Comparison of ENCODE assay signal across 8 cellular contexts in genomic region chr11:93197383-93198220, GRCh38. TPM values are rescaled to one million over a fixed set of nuclear protein-coding genes. Genes with fewer than 3 reads are reported as not detected.
DNase-seq lines count a peak whose midpoint lies in the region; ATAC-seq and TF ChIP-seq lines count a peak whose summit lies in the region.

Gene SLC36A4 (minus strand): TSS chr11:93197991. CDS start chr11:93197832, 159 bp downstream.

- ATAC-seq in GM19328 (IDR thresholded peaks at IDR 0.05; ENCODE audit: unreplicated experiment): peak; percentile 86
- ATAC-seq in HG03469 (IDR thresholded peaks at IDR 0.05; ENCODE audit: unreplicated experiment): peak; percentile 79
- ATAC-seq in right lobe of liver: peak; percentile 94 to 97 (median 97)

- H3K36me3 ChIP-seq in BLaER1: no peaks in the 10 kb centered on the region
- no peaks in the 10 kb centered on the region for H3K36me3 ChIP-seq in right lobe of liver

- H3K4me3 ChIP-seq in BLaER1: peak within 1 kb of the TSS; percentile 89
- peak within 1 kb of the TSS; percentile 57 to 97 (median 84) for H3K4me3 ChIP-seq in dorsolateral prefrontal cortex
- peak within 1 kb of the TSS; percentile 73 to 86 (median 84) for H3K4me3 ChIP-seq in right lobe of liver

- POLR2A ChIA-PET in activated CD4-positive, alpha-beta memory T cell treated with anti-CD3 and anti-CD28 coated beads for 36 hours (lab: Charles Lee): interaction anchor here (0.9 to 3.1 kb wide), 4 partner anchors 9 to 586 kb away, joined by 4 to 13 read pairs (median 6); partner anchors contain the start of genes C11orf54, CEP295, MED17 and TAF1D

- H3K27me3 ChIP-seq in BLaER1: no peaks in the 10 kb centered on the region
- no peaks in the 10 kb centered on the region for H3K27me3 ChIP-seq in dorsolateral prefrontal cortex
- no peaks in the 10 kb centered on the region for H3K27me3 ChIP-seq in right lobe of liver

- H3K4me1 ChIP-seq in BLaER1 (peaks cover 13% of the 10 kb centered on the region), right lobe of liver (no peaks in the 10 kb centered on the region)

- H3K9me3 Mint-ChIP-seq in activated CD4-positive, alpha-beta memory T cell treated with anti-CD3 and anti-CD28 coated beads for 36 hours: no peaks in the 10 kb centered on the region

- TF ChIP-seq CTCF in dorsolateral prefrontal cortex (IDR thresholded peaks at IDR 0.05 in 54 of 56, conservative IDR thresholded peaks at IDR 0.05 in 2 of 56; ENCODE audit: low read depth in 1 of 56, partially characterized antibody in 56 of 56) (peak in 9 of 56 donors; percentile 4 to 17 (median 11)), right lobe of liver (IDR thresholded peaks at IDR 0.05) (no peak)

- WGBS in right lobe of liver (ENCODE audit: insufficient coverage, low coverage, low lambda C conversion rate, missing lambda C conversion rate): under 1% methylated on average over 37 of the region's 82 CpGs

- no peaks in the 10 kb centered on the region for H3K36me3 Mint-ChIP-seq in activated CD4-positive, alpha-beta memory T cell treated with anti-CD3 and anti-CD28 coated beads for 36 hours

- peak within 1 kb of the TSS; percentile 90 for H3K4me2 ChIP-seq in BLaER1

- DNase-seq in NCI-H526 treated with DMSO at 0.1 percent for 48 hours (lab: John Stamatoyannopoulos, UW) (peak; percentile 91), dorsolateral prefrontal cortex (peak; percentile 76 to 94 (median 89)), right lobe of liver (peak; percentile 86 to 92 (median 91))
- peak; percentile 92 for DNase-seq in activated CD4-positive, alpha-beta memory T cell treated with anti-CD3 and anti-CD28 coated beads for 36 hours
- DNase-seq in stimulated activated CD4-positive, alpha-beta T cell treated with anti-CD3 and anti-CD28 coated beads, Interleukin-4, amount 100 ng/mL, for 24 hours: peak; percentile 88

- H3K9ac ChIP-seq in BLaER1: peak within 1 kb of the TSS; percentile 95

- H3K9me3 ChIP-seq in BLaER1 (no peaks in the 10 kb centered on the region), right lobe of liver (no peaks in the 10 kb centered on the region)

- intact Hi-C loops in activated CD4-positive, alpha-beta memory T cell treated with anti-CD3 and anti-CD28 coated beads for 36 hours (cut with micrococcal nuclease): loop anchor here (1.0 to 10.0 kb wide), 6 partner anchors 233 to 1297 kb away; partner anchors contain the start of genes ANKRD49, CEP295, MED17 and MRE11
- intact Hi-C loops in dorsolateral prefrontal cortex (cut with DNase I): no loop called here
- intact Hi-C loops in right lobe of liver (cut with DNase I): no loop called here

- H4K20me1 ChIP-seq in BLaER1: peaks cover 1% of the 10 kb centered on the region

- peaks cover 23% of the 10 kb centered on the region for H3K4me1 Mint-ChIP-seq in activated CD4-positive, alpha-beta memory T cell treated with anti-CD3 and anti-CD28 coated beads for 36 hours (ENCODE audit: low read depth)

- H3K27ac Mint-ChIP-seq in activated CD4-positive, alpha-beta memory T cell treated with anti-CD3 and anti-CD28 coated beads for 36 hours: peak within 1 kb of the TSS; percentile 94

- H3K27me3 Mint-ChIP-seq in activated CD4-positive, alpha-beta memory T cell treated with anti-CD3 and anti-CD28 coated beads for 36 hours: peaks cover 2% of the 10 kb centered on the region

- peak; percentile 82 for TF ChIP-seq POLR2A in right lobe of liver (IDR thresholded peaks at IDR 0.05)

- H3K4me3 Mint-ChIP-seq in activated CD4-positive, alpha-beta memory T cell treated with anti-CD3 and anti-CD28 coated beads for 36 hours: peak within 1 kb of the TSS; percentile 98

- H3K27ac ChIP-seq in BLaER1: peak within 1 kb of the TSS; percentile 94
- H3K27ac ChIP-seq in dorsolateral prefrontal cortex: peak within 1 kb of the TSS; percentile 75 to 99 (median 96)
- peak within 1 kb of the TSS; percentile 85 to 95 (median 94) for H3K27ac ChIP-seq in right lobe of liver

- CTCF ChIA-PET in activated CD4-positive, alpha-beta memory T cell treated with anti-CD3 and anti-CD28 coated beads for 36 hours (lab: Charles Lee): no interaction called here

RNA-seq across cellular contexts. Expression of gene SLC36A4, which starts in this region (rescaled TPM):
- 10 to 100 TPM; 13.9 to 14.0 TPM for total RNA-seq in activated CD4-positive, alpha-beta memory T cell treated with anti-CD3 and anti-CD28 coated beads for 36 hours
- total RNA-seq in dorsolateral prefrontal cortex: 10 to 100 TPM; 15.8 to 51.5 (median 33.7) TPM
- 10 to 100 TPM in 1 of 6 experiments, 1 to 10 TPM in 5; 3.2 to 10.7 (median 6.5) TPM for total RNA-seq in right lobe of liver

Comparison
In these comparisons a context has a peak if more than half of its experiments do, and no peak if none do; other contexts are left out.
1. Peak in every context shown above with its lines: DNase-seq, ATAC-seq, H3K4me3 ChIP-seq and H3K27ac ChIP-seq.